Comparison of ENCODE assay signal across 26 cellular contexts in the genomic region with DNA sequence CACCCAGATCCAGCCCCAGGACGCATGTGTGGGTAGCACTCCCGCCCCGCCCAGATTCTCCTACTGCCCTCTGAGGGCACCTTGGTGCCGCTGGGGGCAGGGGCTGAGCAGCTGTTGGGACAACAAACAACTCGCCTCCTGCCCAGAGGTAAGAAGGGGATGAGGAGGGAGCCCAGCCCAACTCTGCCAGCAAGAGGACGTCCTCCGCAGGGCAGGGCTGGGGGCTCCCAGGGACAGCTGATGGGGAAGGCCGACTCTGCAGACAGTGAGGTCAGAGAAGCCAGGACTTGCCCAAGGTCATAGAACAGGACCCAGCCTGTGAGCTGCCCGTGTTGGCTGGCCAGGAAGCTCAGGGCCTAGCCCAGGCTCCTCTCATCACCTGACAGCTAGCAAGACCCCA. TPM values are rescaled to one million over a fixed set of nuclear protein-coding genes. Genes with fewer than 3 reads are reported as not detected.
A peak's percentile ranks its signal among the peaks of the same experiment; 100 is the strongest.
DNase-seq lines count a peak whose midpoint lies in the region; ATAC-seq and TF ChIP-seq lines count a peak whose summit lies in the region.
"Had no signal": no experiment of that assay in that cellular context is flagged by ENCODE, and none has a peak within 500 bp of the region (broad histone marks: within the 10 kb centered on the region; RNA-seq: fewer than 3 reads in every experiment).

No MANE protein-coding gene starts in this region.

- H3K27me3 ChIP-seq in adrenal gland = no peaks in the 10 kb centered on the region
- H3K27me3 ChIP-seq: BE2C, breast epithelium had no signal

- no peak for TF ChIP-seq CTCF in activated CD8-positive, alpha-beta T cell treated with anti-CD3 and anti-CD28 coated beads for 36 hours (IDR thresholded peaks at IDR 0.05)
- TF ChIP-seq CTCF in adrenal gland (IDR thresholded peaks at IDR 0.05) = no peak

- H3K4me1 Mint-ChIP-seq in activated CD8-positive, alpha-beta T cell treated with anti-CD3 and anti-CD28 coated beads, Interleukin-2, amount 10 ng/mL, durations not matched to agents 7 days and 5 days (ENCODE audit: low read depth) = peaks cover 15% of the 10 kb centered on the region
- H3K4me1 Mint-ChIP-seq in activated CD8-positive, alpha-beta T cell treated with anti-CD3 and anti-CD28 coated beads for 36 hours (ENCODE audit: low read depth) = peaks cover 8% of the 10 kb centered on the region
- H3K4me1 Mint-ChIP-seq in naive B cell = peaks cover 18 to 23% (median 22%) of the 10 kb centered on the region in 3 donors
- peaks cover 22% of the 10 kb centered on the region for H3K4me1 Mint-ChIP-seq in stimulated activated naive CD8-positive, alpha-beta T cell treated with anti-CD3 and anti-CD28 coated beads, Interleukin-15, amount 100 ng/mL, for 72 hours

- CTCF ChIA-PET in activated CD8-positive, alpha-beta T cell treated with anti-CD3 and anti-CD28 coated beads, Interleukin-2, amount 10 ng/mL, durations not matched to agents 7 days and 5 days (lab: Charles Lee) = no interaction called here
- CTCF ChIA-PET in activated CD8-positive, alpha-beta T cell treated with anti-CD3 and anti-CD28 coated beads for 36 hours (lab: Charles Lee) = no interaction called here

- H3K27ac ChIP-seq in adrenal gland (peak overlapping the region in 3 of 5 donors; percentile 5 to 78 (median 68)), temporal lobe (ENCODE audit: low read depth, low read length) (peak overlapping the region; percentile 6)
- H3K27ac ChIP-seq: breast epithelium, foreskin keratinocyte, heart left ventricle, tibial artery had no signal

- POLR2A ChIA-PET in activated CD8-positive, alpha-beta T cell treated with anti-CD3 and anti-CD28 coated beads, Interleukin-2, amount 10 ng/mL, durations not matched to agents 7 days and 5 days (lab: Charles Lee) = no interaction called here
- POLR2A ChIA-PET in activated CD8-positive, alpha-beta T cell treated with anti-CD3 and anti-CD28 coated beads for 36 hours (lab: Charles Lee) = no interaction called here

- H3K4me1 ChIP-seq in adrenal gland (replicated peaks in 1 of 2) = peaks cover 6 to 14% of the 10 kb centered on the region in 2 donors
- H3K4me1 ChIP-seq: BE2C, foreskin keratinocyte had no signal

- H3K27ac Mint-ChIP-seq in activated CD8-positive, alpha-beta T cell treated with anti-CD3 and anti-CD28 coated beads, Interleukin-2, amount 10 ng/mL, durations not matched to agents 7 days and 5 days = no peak overlapping the region
- H3K27ac Mint-ChIP-seq in activated CD8-positive, alpha-beta T cell treated with anti-CD3 and anti-CD28 coated beads for 36 hours = no peak overlapping the region
- H3K27ac Mint-ChIP-seq in naive B cell = no peak overlapping the region
- H3K27ac Mint-ChIP-seq in stimulated activated naive CD8-positive, alpha-beta T cell treated with anti-CD3 and anti-CD28 coated beads, Interleukin-15, amount 100 ng/mL, for 72 hours = no peak overlapping the region
- H3K27ac Mint-ChIP-seq: activated CD8-positive, alpha-beta memory T cell treated with anti-CD3 and anti-CD28 coated beads, Interleukin-2, amount 10 ng/mL, durations not matched to agents 7 days and 5 days; activated naive CD4-positive, alpha-beta T cell treated with anti-CD3 and anti-CD28 coated beads for 36 hours; activated T-cell treated with anti-CD3 and anti-CD28 coated beads, Interleukin-2, amount 50 U/mL, for 72 hours had no signal

- no peak for TF ChIP-seq POLR2A in adrenal gland (IDR thresholded peaks at IDR 0.05)

- intact Hi-C loops in activated CD8-positive, alpha-beta T cell treated with anti-CD3 and anti-CD28 coated beads for 36 hours (cut with micrococcal nuclease) = no loop called here
- intact Hi-C loops in adrenal gland (cut with DNase I) = loop anchor here (5.0 to 10.0 kb wide), 4 partner anchors 133 to 426 kb away; no protein-coding TSS in a partner anchor

- no peaks in the 10 kb centered on the region for H3K9me3 ChIP-seq in adrenal gland (replicated peaks in 1 of 3)
- H3K9me3 ChIP-seq: BE2C, breast epithelium, heart left ventricle, SK-N-SH, tibial artery had no signal

- no peaks in the 10 kb centered on the region for H3K36me3 Mint-ChIP-seq in activated CD8-positive, alpha-beta T cell treated with anti-CD3 and anti-CD28 coated beads, Interleukin-2, amount 10 ng/mL, durations not matched to agents 7 days and 5 days (ENCODE audit: low read depth)
- H3K36me3 Mint-ChIP-seq in activated CD8-positive, alpha-beta T cell treated with anti-CD3 and anti-CD28 coated beads for 36 hours (ENCODE audit: low read depth) = no peaks in the 10 kb centered on the region
- peaks cover 0 to 8% of the 10 kb centered on the region in 2 donors for H3K36me3 Mint-ChIP-seq in naive B cell
- H3K36me3 Mint-ChIP-seq: activated CD8-positive, alpha-beta memory T cell treated with anti-CD3 and anti-CD28 coated beads, Interleukin-2, amount 10 ng/mL, durations not matched to agents 7 days and 5 days had no signal

- H3K9me3 Mint-ChIP-seq in activated CD8-positive, alpha-beta T cell treated with anti-CD3 and anti-CD28 coated beads, Interleukin-2, amount 10 ng/mL, durations not matched to agents 7 days and 5 days (ENCODE audit: insufficient read depth) = no peaks in the 10 kb centered on the region
- H3K9me3 Mint-ChIP-seq in activated CD8-positive, alpha-beta T cell treated with anti-CD3 and anti-CD28 coated beads for 36 hours = no peaks in the 10 kb centered on the region
- peaks cover 0 to 3% (median 0%) of the 10 kb centered on the region in 7 donors for H3K9me3 Mint-ChIP-seq in naive B cell
- no peaks in the 10 kb centered on the region for H3K9me3 Mint-ChIP-seq in stimulated activated naive CD8-positive, alpha-beta T cell treated with anti-CD3 and anti-CD28 coated beads, Interleukin-15, amount 100 ng/mL, for 72 hours
- H3K9me3 Mint-ChIP-seq: activated naive CD4-positive, alpha-beta T cell treated with anti-CD3 and anti-CD28 coated beads for 36 hours; activated T-cell treated with anti-CD3 and anti-CD28 coated beads, Interleukin-2, amount 50 U/mL, for 72 hours had no signal

- ATAC-seq in activated CD8-positive, alpha-beta T cell treated with anti-CD3 and anti-CD28 coated beads, Interleukin-2, amount 10 ng/mL, durations not matched to agents 7 days and 5 days = no peak
- ATAC-seq in activated CD8-positive, alpha-beta T cell treated with anti-CD3 and anti-CD28 coated beads for 36 hours = no peak
- no peak for ATAC-seq in naive B cell (ENCODE audit: low read depth in 2 of 2)
- no peak for ATAC-seq in HG02938 (IDR thresholded peaks at IDR 0.05; ENCODE audit: unreplicated experiment)
- ATAC-seq in GM21619 (IDR thresholded peaks at IDR 0.05; ENCODE audit: unreplicated experiment) = no peak
- ATAC-seq in stimulated activated naive CD8-positive, alpha-beta T cell treated with anti-CD3 and anti-CD28 coated beads, Interleukin-15, amount 100 ng/mL, for 72 hours = no peak
- ATAC-seq: activated CD8-positive, alpha-beta memory T cell treated with anti-CD3 and anti-CD28 coated beads, Interleukin-2, amount 10 ng/mL, durations not matched to agents 7 days and 5 days; activated T-cell treated with anti-CD3 and anti-CD28 coated beads, Interleukin-2, amount 50 U/mL, for 72 hours; esophagus mucosa; foreskin keratinocyte had no signal

- no peaks in the 10 kb centered on the region for H3K36me3 ChIP-seq in adrenal gland (replicated peaks in 1 of 2)
- H3K36me3 ChIP-seq: BE2C, breast epithelium, heart left ventricle, tibial artery had no signal

- peak overlapping the region; percentile 70 for H3K4me3 Mint-ChIP-seq in activated CD8-positive, alpha-beta T cell treated with anti-CD3 and anti-CD28 coated beads, Interleukin-2, amount 10 ng/mL, durations not matched to agents 7 days and 5 days
- no peak overlapping the region for H3K4me3 Mint-ChIP-seq in activated CD8-positive, alpha-beta T cell treated with anti-CD3 and anti-CD28 coated beads for 36 hours
- H3K4me3 Mint-ChIP-seq in naive B cell = peak overlapping the region in 7 of 8 donors; percentile 15 to 90 (median 70)
- H3K4me3 Mint-ChIP-seq in stimulated activated naive CD8-positive, alpha-beta T cell treated with anti-CD3 and anti-CD28 coated beads, Interleukin-15, amount 100 ng/mL, for 72 hours = peak overlapping the region in 1 of 2 donors; percentile 86

- WGBS in adrenal gland, 4 donors = 49 to 87% (median 57%) methylated on average over 4 to 9 of the region's 9 CpGs

- no peak overlapping the region for H3K4me3 ChIP-seq in adrenal gland

- DNase-seq in activated CD8-positive, alpha-beta T cell treated with anti-CD3 and anti-CD28 coated beads, Interleukin-2, amount 10 ng/mL, durations not matched to agents 7 days and 5 days = no peak
- DNase-seq in activated CD8-positive, alpha-beta T cell treated with anti-CD3 and anti-CD28 coated beads for 36 hours = no peak
- peak in 4 of 7 donors; percentile 56 to 78 (median 66) for DNase-seq in adrenal gland
- DNase-seq in naive B cell = no peak
- no peak for DNase-seq in stimulated activated naive CD8-positive, alpha-beta T cell treated with anti-CD3 and anti-CD28 coated beads, Interleukin-15, amount 100 ng/mL, for 72 hours
- DNase-seq: activated CD4-positive, alpha-beta T cell treated with anti-CD3 and anti-CD28 coated beads for 4 hours; activated CD8-positive, alpha-beta memory T cell treated with anti-CD3 and anti-CD28 coated beads, Interleukin-2, amount 10 ng/mL, durations not matched to agents 7 days and 5 days; activated naive CD4-positive, alpha-beta T cell treated with anti-CD3 and anti-CD28 coated beads for 36 hours; activated T-cell treated with anti-CD3 and anti-CD28 coated beads, Interleukin-2, amount 50 U/mL, for 72 hours; amniotic stem cell; BE2C; foreskin keratinocyte; heart left ventricle; Karpas-422; mammary epithelial cell; NCI-H1436; NCI-H2107; NCI-H446 treated with DMSO at 0.1 percent for 48 hours; stimulated activated naive CD4-positive, alpha-beta T cell treated with Interleukin-2 at 50 U/mL for 16 hours; tibial artery had no signal

- H3K27me3 Mint-ChIP-seq in activated CD8-positive, alpha-beta T cell treated with anti-CD3 and anti-CD28 coated beads, Interleukin-2, amount 10 ng/mL, durations not matched to agents 7 days and 5 days (ENCODE audit: low read depth) = peaks cover 30% of the 10 kb centered on the region
- peaks cover 27% of the 10 kb centered on the region for H3K27me3 Mint-ChIP-seq in activated CD8-positive, alpha-beta T cell treated with anti-CD3 and anti-CD28 coated beads for 36 hours
- peaks cover 29 to 81% (median 63%) of the 10 kb centered on the region in 3 donors for H3K27me3 Mint-ChIP-seq in naive B cell
- H3K27me3 Mint-ChIP-seq in stimulated activated naive CD8-positive, alpha-beta T cell treated with anti-CD3 and anti-CD28 coated beads, Interleukin-15, amount 100 ng/mL, for 72 hours = peaks cover 82% of the 10 kb centered on the region

RNA-seq across cellular contexts. Expression of gene RAP1GAP, which starts 18.8 kb away (rescaled TPM):
- total RNA-seq in activated CD8-positive, alpha-beta T cell treated with anti-CD3 and anti-CD28 coated beads, Interleukin-2, amount 10 ng/mL, durations not matched to agents 7 days and 5 days = under 1 TPM in 1 of 2 experiments, not detected in 1; 0.13 TPM
- 1 to 10 TPM; 1.3 to 1.6 TPM for total RNA-seq in activated CD8-positive, alpha-beta T cell treated with anti-CD3 and anti-CD28 coated beads for 36 hours
- 100 to 1,000 TPM in 3 of 8 donors, 10 to 100 TPM in 5; 52.4 to 409 (median 90.0) TPM for total RNA-seq in adrenal gland
- polyA plus RNA-seq in adrenal gland = 100 to 1,000 TPM in 2 of 3 donors, 10 to 100 TPM in 1; 62.4 to 250 (median 105) TPM
- polyA plus RNA-seq in naive B cell (ENCODE audit: low read depth in 6 of 6) = not detected
- total RNA-seq in temporal lobe = 22.6 TPM

Comparison
In these comparisons a context has a peak if more than half of its experiments do, and no peak if none do; other contexts are left out.
1. DNase-seq: peak in adrenal gland (4 of 7); none in activated CD8-positive, alpha-beta T cell treated with anti-CD3 and anti-CD28 coated beads, Interleukin-2, amount 10 ng/mL, durations not matched to agents 7 days and 5 days (single experiment), activated CD8-positive, alpha-beta T cell treated with anti-CD3 and anti-CD28 coated beads for 36 hours (single experiment), naive B cell (single experiment) and stimulated activated naive CD8-positive, alpha-beta T cell treated with anti-CD3 and anti-CD28 coated beads, Interleukin-15, amount 100 ng/mL, for 72 hours (0 of 2).